Comparison of ENCODE assay signal across 1 cellular context in genomic region chr15:72967836-72968530, GRCh38.
TF ChIP-seq lines count a peak whose summit lies in the region.

No MANE protein-coding gene starts in this region.

TF ChIP-seq in GM23338, 12 proteins besides CTCF, POLR2A, EP300 and RAD21 (continued from another document):
- TF ChIP-seq ZNF462 (CRISPR knock-in tag; IDR thresholded peaks at IDR 0.05), result no peak
- TF ChIP-seq STAT1 (IDR thresholded peaks at IDR 0.05; ENCODE audit: unreplicated experiment), result no peak
- no peak for TF ChIP-seq POLR2AphosphoS5 (IDR thresholded peaks at IDR 0.05; ENCODE audit: low read depth)
- TF ChIP-seq EZH2phosphoT487 (IDR thresholded peaks at IDR 0.05; ENCODE audit: unreplicated experiment), result no peak
